ENCODE assay signal across 15 cellular contexts in genomic region chr9:137218212-137218753, GRCh38. TPM values are rescaled to one million over a fixed set of nuclear protein-coding genes. Genes with fewer than 3 reads are reported as not detected.
DNase-seq lines count a peak whose midpoint lies in the region; ATAC-seq and TF ChIP-seq lines count a peak whose summit lies in the region.
"Had no signal": no experiment of that assay in that cellular context is flagged by ENCODE, and none has a peak within 500 bp of the region (broad histone marks: within the 10 kb centered on the region; RNA-seq: fewer than 3 reads in every experiment).

No MANE protein-coding gene starts in this region.

- H4K20me1 ChIP-seq in PC-3 (ENCODE audit: low read length) (no peaks in the 10 kb centered on the region), smooth muscle cell (ENCODE audit: low read depth) (no peaks in the 10 kb centered on the region)

- H3K27ac Mint-ChIP-seq in chondrocyte (ENCODE audit: unreplicated experiment) = no peak overlapping the region
- H3K27ac Mint-ChIP-seq: activated T-helper 2 cell treated with anti-CD3 and anti-CD28 coated beads, Interferon-gamma antibody, Interleukin-2, Interleukin-4, amounts not matched to agents 10 μg/mL and 5 μg/mL and 100 μg/mL, durations not matched to agents 14 hours and 24 hours and 36 hours had no signal

- no peaks in the 10 kb centered on the region for H3K9me3 ChIP-seq in PC-3 (ENCODE audit: low read length)
- no peaks in the 10 kb centered on the region for H3K9me3 ChIP-seq in smooth muscle cell (replicated peaks; ENCODE audit: low read depth)
- H3K9me3 ChIP-seq in testis = no peaks in the 10 kb centered on the region
- H3K9me3 ChIP-seq: sigmoid colon had no signal

- peaks cover 24% of the 10 kb centered on the region for H3K4me1 ChIP-seq in PC-3 (ENCODE audit: insufficient read depth, low read length)
- peaks cover 8% of the 10 kb centered on the region for H3K4me1 ChIP-seq in smooth muscle cell (ENCODE audit: low read depth)
- H3K4me1 ChIP-seq in testis = peaks cover 28% of the 10 kb centered on the region

- ATAC-seq in PC-3 = peak; percentile 2

- H3K9me3 Mint-ChIP-seq in chondrocyte (ENCODE audit: low read depth) = no peaks in the 10 kb centered on the region
- H3K9me3 Mint-ChIP-seq: activated T-helper 2 cell treated with anti-CD3 and anti-CD28 coated beads, Interferon-gamma antibody, Interleukin-2, Interleukin-4, amounts not matched to agents 10 μg/mL and 5 μg/mL and 100 μg/mL, durations not matched to agents 14 hours and 24 hours and 36 hours; nephron had no signal

- TF ChIP-seq CTCF in PC-3 (conservative IDR thresholded peaks at IDR 0.05; ENCODE audit: low read depth, low read length) = no peak
- TF ChIP-seq CTCF in smooth muscle cell (IDR thresholded peaks at IDR 0.05; ENCODE audit: borderline replicate concordance, insufficient read depth, poor library complexity, severe bottlenecking) = no peak
- TF ChIP-seq CTCF in testis (IDR thresholded peaks at IDR 0.05) = no peak
- no peak for TF ChIP-seq CTCF in chondrocyte (IDR thresholded peaks at IDR 0.05)

- CTCF ChIA-PET in PC-3 (lab: Charles Lee) = no interaction called here

- no peak overlapping the region for H3K4me3 Mint-ChIP-seq in chondrocyte (ENCODE audit: unreplicated experiment)

- H3K27ac ChIP-seq in PC-3 (ENCODE audit: low read length) (peak overlapping the region; percentile 10), epithelial cell of prostate (peak overlapping the region; percentile 62), smooth muscle cell (ENCODE audit: low read depth) (peak overlapping the region; percentile 2), testis (no peak overlapping the region)
- H3K27ac ChIP-seq: HL-60 had no signal

- POLR2A ChIA-PET in PC-3 (lab: Charles Lee; ENCODE audit: unreplicated experiment) = interaction anchor here (0.7 kb wide), 1 partner anchor 68 kb away, joined by 5 read pairs; no protein-coding TSS in a partner anchor

- no peaks in the 10 kb centered on the region for H3K27me3 Mint-ChIP-seq in chondrocyte (ENCODE audit: low read depth)

- H3K36me3 Mint-ChIP-seq in chondrocyte (ENCODE audit: low read depth) = peaks cover 2% of the 10 kb centered on the region

- 94% methylated on average over 29 of the region's 30 CpGs for WGBS in smooth muscle cell (ENCODE audit: low lambda C conversion rate)
- WGBS in testis, 2 donors = 66 to 72% methylated on average over 13 to 30 of the region's 30 CpGs

- no TSS peak for BruUV-seq in PC-3 (replicated peaks; lab: Mats Ljungman, UMichigan)

- H3K9me2 ChIP-seq in PC-3 (replicated peaks; ENCODE audit: low read length) = no peaks in the 10 kb centered on the region

- DNase-seq in PC-3 (no peak), epithelial cell of prostate (ENCODE audit: low read depth, low spot score) (no peak), smooth muscle cell (lab: John Stamatoyannopoulos, UW; ENCODE audit: unreplicated experiment) (no peak), testis (no peak), chondrocyte (ENCODE audit: low spot score) (no peak)
- DNase-seq: activated CD4-positive, alpha-beta T cell treated with anti-CD3 and anti-CD28 coated beads, Interleukin-2, amount 50 U/mL, for 48 hours; NCI-H2081 treated with DMSO at 0.1 percent for 48 hours; NCI-H82; sigmoid colon had no signal

- H3K79me2 ChIP-seq in PC-3 (ENCODE audit: low read length) (no peaks in the 10 kb centered on the region), smooth muscle cell (ENCODE audit: low read depth) (no peaks in the 10 kb centered on the region)

- H3K36me3 ChIP-seq in PC-3 (ENCODE audit: low read depth, low read length) = no peaks in the 10 kb centered on the region
- H3K36me3 ChIP-seq in smooth muscle cell (ENCODE audit: low read depth) = no peaks in the 10 kb centered on the region
- H3K36me3 ChIP-seq in testis (ENCODE audit: low read depth, missing control alignments) = no peaks in the 10 kb centered on the region

- H2AFZ ChIP-seq in PC-3 (ENCODE audit: low read length) = no peak overlapping the region
- H2AFZ ChIP-seq in smooth muscle cell (ENCODE audit: low read depth) = no peak overlapping the region

- no peak for TF ChIP-seq POLR2A in testis (IDR thresholded peaks at IDR 0.05)

- H3F3A ChIP-seq in PC-3 (ENCODE audit: low read length, unreplicated experiment) (no peaks in the 10 kb centered on the region), smooth muscle cell (ENCODE audit: low read depth) (no peaks in the 10 kb centered on the region)

- H3K27me3 ChIP-seq in PC-3 (ENCODE audit: low read length) = no peaks in the 10 kb centered on the region
- no peaks in the 10 kb centered on the region for H3K27me3 ChIP-seq in smooth muscle cell (ENCODE audit: low read depth)
- H3K27me3 ChIP-seq in testis = no peaks in the 10 kb centered on the region
- H3K27me3 ChIP-seq: sigmoid colon had no signal

- H3K9ac ChIP-seq in PC-3 (ENCODE audit: low read length) = no peak overlapping the region; the same call in 1 of the 2 replicates
- H3K9ac ChIP-seq in smooth muscle cell (ENCODE audit: low read depth) = no peak overlapping the region

- H3K4me3 ChIP-seq in PC-3 (ENCODE audit: low read length) (peak overlapping the region; percentile 70), smooth muscle cell (no peak overlapping the region), testis (peak overlapping the region in 1 of 2 donors; percentile 54)

- intact Hi-C loops in PC-3 (cut with micrococcal nuclease) = no loop called here
- intact Hi-C loops in testis (cut with DNase I; ENCODE audit: low total_unique reads) = no loop called here

- peaks cover 11% of the 10 kb centered on the region for H3K4me1 Mint-ChIP-seq in chondrocyte (ENCODE audit: low read depth)

- H3K4me2 ChIP-seq in PC-3 (ENCODE audit: low read length) = peak overlapping the region; percentile 90
- peak overlapping the region; percentile 33 for H3K4me2 ChIP-seq in smooth muscle cell

RNA-seq across cellular contexts. Expression of gene RNF208, which starts 3.8 kb away (rescaled TPM):
- total RNA-seq in PC-3 (2014; rRNA removed) (1.7 and 2.8 TPM in 2 replicates), smooth muscle cell (0.36 and 0.49 TPM in 2 replicates), testis (1 to 10 TPM; 3.0 to 4.1 TPM), chondrocyte (3.3 to 4.4 TPM (median 3.6 TPM) in 3 replicates)
- polyA plus RNA-seq in smooth muscle cell (1.4 and 1.9 TPM in 2 replicates), testis (ENCODE audit: insufficient read depth, low read depth, low replicate concordance) (7.7 TPM)

RNA-seq across cellular contexts. Expression of gene CYSRT1, which starts 6.7 kb away (rescaled TPM):
- 0.29 and 1.3 TPM in 2 replicates for total RNA-seq in PC-3 (2014; rRNA removed)
- 2.2 and 2.3 TPM in 2 replicates for total RNA-seq in smooth muscle cell
- 1.3 and 2.4 TPM in 2 replicates for polyA plus RNA-seq in smooth muscle cell
- 1 to 10 TPM; 3.7 to 5.6 TPM for total RNA-seq in testis
- 3.0 TPM for polyA plus RNA-seq in testis (ENCODE audit: insufficient read depth, low read depth, low replicate concordance)
- total RNA-seq in chondrocyte = 0.44 to 0.92 TPM (median 0.79 TPM) in 3 replicates

RNA-seq across cellular contexts. Expression of gene RNF224, which starts 9.0 kb away (rescaled TPM):
- total RNA-seq in PC-3 (2014; rRNA removed) (1.2 and 1.7 TPM in 2 replicates), smooth muscle cell (not detected in 2 replicates), testis (under 1 TPM; 0.37 to 0.71 TPM), chondrocyte (0.22 TPM in 1 of 3 replicates, not detected in the others)
- polyA plus RNA-seq in smooth muscle cell (not detected in 2 replicates), testis (ENCODE audit: insufficient read depth, low read depth, low replicate concordance) (0.17 TPM)
- total RNA-seq: activated T-helper 2 cell treated with anti-CD3 and anti-CD28 coated beads, Interferon-gamma antibody, Interleukin-2, Interleukin-4, amounts not matched to agents 10 μg/mL and 5 μg/mL and 100 μg/mL, durations not matched to agents 14 hours and 24 hours and 36 hours; glomerular endothelial cell; M059J; sigmoid colon; subcutaneous adipose tissue had no signal

RNA-seq across cellular contexts. Expression of gene SLC34A3, which starts 12.4 kb away (rescaled TPM):
- 1.0 and 1.5 TPM in 2 replicates for total RNA-seq in PC-3 (2014; rRNA removed)
- total RNA-seq in smooth muscle cell = not detected in 2 replicates
- polyA plus RNA-seq in smooth muscle cell = not detected in 2 replicates
- under 1 TPM; 0.24 to 0.25 TPM for total RNA-seq in testis
- 0.15 TPM for polyA plus RNA-seq in testis (ENCODE audit: insufficient read depth, low read depth, low replicate concordance)
- total RNA-seq in chondrocyte = not detected in 3 replicates
- total RNA-seq: activated T-helper 2 cell treated with anti-CD3 and anti-CD28 coated beads, Interferon-gamma antibody, Interleukin-2, Interleukin-4, amounts not matched to agents 10 μg/mL and 5 μg/mL and 100 μg/mL, durations not matched to agents 14 hours and 24 hours and 36 hours; glomerular endothelial cell; sigmoid colon; subcutaneous adipose tissue had no signal
- polyA plus RNA-seq: sigmoid colon had no signal

RNA-seq across cellular contexts. Expression of gene NDOR1, which starts 12.8 kb away (rescaled TPM):
- total RNA-seq in PC-3 (2014; rRNA removed) (21.5 and 25.7 TPM in 2 replicates), smooth muscle cell (3.2 and 6.5 TPM in 2 replicates), testis (10 to 100 TPM; 27.5 to 29.1 TPM), chondrocyte (10.8 to 17.7 TPM (median 13.2 TPM) in 3 replicates)
- polyA plus RNA-seq in smooth muscle cell (7.7 and 12.5 TPM in 2 replicates), testis (ENCODE audit: insufficient read depth, low read depth, low replicate concordance) (21.9 TPM)

Comparison
In these comparisons a context has a peak if more than half of its experiments do, and no peak if none do; other contexts are left out.
1. H3K27ac ChIP-seq: peak in PC-3 (single experiment), epithelial cell of prostate (single experiment) and smooth muscle cell (single experiment); none in testis (0 of 2).